ENCODE assay signal across 16 cellular contexts in the genomic region with DNA sequence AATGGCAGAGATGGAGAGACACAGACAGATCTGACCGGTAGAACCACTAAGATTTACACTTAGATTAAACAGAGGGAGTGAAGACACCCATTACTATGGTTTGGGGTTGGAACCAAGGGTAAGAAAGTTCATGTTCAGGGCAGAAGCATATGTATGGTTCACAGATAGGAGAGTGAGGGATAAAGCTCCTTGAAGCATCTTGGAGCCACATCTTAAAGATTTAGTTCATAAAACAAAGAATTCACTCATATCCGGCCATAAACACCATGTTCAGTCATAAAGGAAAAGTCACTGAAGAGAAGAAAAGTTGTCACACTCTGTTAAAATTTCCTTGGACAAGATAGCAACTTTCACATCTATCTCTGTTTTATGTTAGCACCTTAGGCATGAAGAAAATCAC. TPM values are rescaled to one million over a fixed set of nuclear protein-coding genes. Genes with fewer than 3 reads are reported as not detected.
DNase-seq lines count a peak whose midpoint lies in the region; ATAC-seq and TF ChIP-seq lines count a peak whose summit lies in the region.
"Had no signal": no experiment of that assay in that cellular context is flagged by ENCODE, and none has a peak within 500 bp of the region (broad histone marks: within the 10 kb centered on the region; RNA-seq: fewer than 3 reads in every experiment).

No MANE protein-coding gene starts in this region.

- no peak for DNase-seq in activated CD8-positive, alpha-beta memory T cell treated with anti-CD3 and anti-CD28 coated beads, Interleukin-2, amount 10 ng/mL, durations not matched to agents 7 days and 5 days
- no peak for DNase-seq in activated CD8-positive, alpha-beta memory T cell treated with anti-CD3 and anti-CD28 coated beads, Interleukin-2, amount 50 U/mL, for 48 hours
- DNase-seq in NAMALWA (ENCODE audit: low spot score) = peak; percentile 38
- DNase-seq in spleen = no peak
- DNase-seq in foreskin keratinocyte = no peak
- DNase-seq in NCI-H2227 treated with DMSO at 0.1 percent for 48 hours (lab: John Stamatoyannopoulos, UW) = no peak
- DNase-seq: amygdala, colonic mucosa, DMS 273 treated with DMSO at 0.1 percent for 48 hours, lower lobe of right lung, NCI-H1694, occipital lobe had no signal

- H3K27ac ChIP-seq in spleen (peak overlapping the region; percentile 32 to 83 (median 67)), foreskin keratinocyte (no peak overlapping the region)
- H3K27ac ChIP-seq: colonic mucosa, lower lobe of right lung had no signal

- intact Hi-C loops in spleen (cut with DNase I; ENCODE audit: low total_unique reads) = no loop called here

- peaks cover 39 to 98% (median 85%) of the 10 kb centered on the region in 6 donors for H3K4me1 ChIP-seq in spleen
- H3K4me1 ChIP-seq in foreskin keratinocyte = no peaks in the 10 kb centered on the region
- H3K4me1 ChIP-seq: colonic mucosa had no signal

- no peaks in the 10 kb centered on the region for H3K9me3 Mint-ChIP-seq in activated CD8-positive, alpha-beta memory T cell treated with anti-CD3 and anti-CD28 coated beads, Interleukin-2, amount 10 ng/mL, durations not matched to agents 7 days and 5 days (ENCODE audit: low read depth)

- WGBS in spleen, 5 donors = 62 to 78% (median 67%) methylated on average over 2 of the region's 2 CpGs

- TF ChIP-seq CTCF in spleen (IDR thresholded peaks at IDR 0.05 in 8 of 11, conservative IDR thresholded peaks at IDR 0.05 in 3 of 11) (no peak), foreskin keratinocyte (conservative IDR thresholded peaks at IDR 0.05) (no peak)

- H3K27me3 ChIP-seq in spleen (replicated peaks in 1 of 7) = no peaks in the 10 kb centered on the region
- no peaks in the 10 kb centered on the region for H3K27me3 ChIP-seq in foreskin keratinocyte
- H3K27me3 ChIP-seq: colonic mucosa had no signal

- H3K27ac Mint-ChIP-seq in activated CD8-positive, alpha-beta memory T cell treated with anti-CD3 and anti-CD28 coated beads, Interleukin-2, amount 10 ng/mL, durations not matched to agents 7 days and 5 days = peak overlapping the region; percentile 16
- H3K27ac Mint-ChIP-seq: type B pancreatic cell had no signal

- CTCF ChIA-PET in activated CD8-positive, alpha-beta memory T cell treated with anti-CD3 and anti-CD28 coated beads, Interleukin-2, amount 10 ng/mL, durations not matched to agents 7 days and 5 days (lab: Charles Lee) = interaction anchor here (2.8 to 4.4 kb wide), 3 partner anchors 10 to 215 kb away, joined by 13 to 34 read pairs (median 15); a partner anchor contains a TSS

- peaks cover 32% of the 10 kb centered on the region for H3K36me3 Mint-ChIP-seq in activated CD8-positive, alpha-beta memory T cell treated with anti-CD3 and anti-CD28 coated beads, Interleukin-2, amount 10 ng/mL, durations not matched to agents 7 days and 5 days

- peaks cover 0 to 54% (median 8%) of the 10 kb centered on the region in 6 donors for H3K36me3 ChIP-seq in spleen
- H3K36me3 ChIP-seq: colonic mucosa had no signal

- H3K27me3 Mint-ChIP-seq in activated CD8-positive, alpha-beta memory T cell treated with anti-CD3 and anti-CD28 coated beads, Interleukin-2, amount 10 ng/mL, durations not matched to agents 7 days and 5 days = no peaks in the 10 kb centered on the region
- H3K27me3 Mint-ChIP-seq: type B pancreatic cell had no signal

- peaks cover 28% of the 10 kb centered on the region for H3K4me1 Mint-ChIP-seq in activated CD8-positive, alpha-beta memory T cell treated with anti-CD3 and anti-CD28 coated beads, Interleukin-2, amount 10 ng/mL, durations not matched to agents 7 days and 5 days

- no peak overlapping the region for H3K4me3 Mint-ChIP-seq in activated CD8-positive, alpha-beta memory T cell treated with anti-CD3 and anti-CD28 coated beads, Interleukin-2, amount 10 ng/mL, durations not matched to agents 7 days and 5 days
- H3K4me3 Mint-ChIP-seq: type B pancreatic cell had no signal

- TF ChIP-seq POLR2A in spleen (IDR thresholded peaks at IDR 0.05) = no peak

- H3K9me3 ChIP-seq in spleen = no peaks in the 10 kb centered on the region
- H3K9me3 ChIP-seq: colonic mucosa, lower lobe of right lung had no signal

- H3K4me3 ChIP-seq in spleen = peak overlapping the region in 1 of 8 donors; percentile 36
- H3K4me3 ChIP-seq: colonic mucosa, lower lobe of right lung had no signal

- peak; percentile 68 for ATAC-seq in activated CD8-positive, alpha-beta memory T cell treated with anti-CD3 and anti-CD28 coated beads, Interleukin-2, amount 10 ng/mL, durations not matched to agents 7 days and 5 days
- ATAC-seq in GM21529 (IDR thresholded peaks at IDR 0.05; ENCODE audit: unreplicated experiment) = peak; percentile 14
- ATAC-seq in foreskin keratinocyte = no peak
- no peak for ATAC-seq in HG02571 (IDR thresholded peaks at IDR 0.05; ENCODE audit: unreplicated experiment)
- ATAC-seq: lower lobe of right lung had no signal

RNA-seq across cellular contexts. Expression of a gene that starts 18.0 kb away (rescaled TPM):
- 10 to 100 TPM; 17.2 to 19.5 TPM for total RNA-seq in activated CD8-positive, alpha-beta memory T cell treated with anti-CD3 and anti-CD28 coated beads, Interleukin-2, amount 10 ng/mL, durations not matched to agents 7 days and 5 days
- 100 to 1,000 TPM in 3 of 7 donors, 10 to 100 TPM in 4; 70.7 to 114 (median 87.9) TPM for total RNA-seq in spleen
- polyA plus RNA-seq in spleen = 10 to 100 TPM; 14.4 to 28.5 (median 25.2) TPM
- 37.9 and 38.5 TPM in 2 replicates for total RNA-seq in foreskin keratinocyte
- polyA plus RNA-seq in foreskin keratinocyte = 12.8 and 12.9 TPM in 2 replicates

RNA-seq across cellular contexts. Expression of a gene that starts 43.1 kb away (rescaled TPM):
- total RNA-seq in activated CD8-positive, alpha-beta memory T cell treated with anti-CD3 and anti-CD28 coated beads, Interleukin-2, amount 10 ng/mL, durations not matched to agents 7 days and 5 days = not detected
- total RNA-seq in spleen = not detected
- polyA plus RNA-seq in spleen = not detected
- not detected in 2 replicates for total RNA-seq in foreskin keratinocyte
- not detected in 2 replicates for polyA plus RNA-seq in foreskin keratinocyte
- total RNA-seq: colonic mucosa, lower lobe of right lung, skeletal muscle tissue had no signal

RNA-seq across cellular contexts. Expression of a gene that starts 57.5 kb away (rescaled TPM):
- total RNA-seq in activated CD8-positive, alpha-beta memory T cell treated with anti-CD3 and anti-CD28 coated beads, Interleukin-2, amount 10 ng/mL, durations not matched to agents 7 days and 5 days = not detected
- total RNA-seq in spleen = not detected
- polyA plus RNA-seq in spleen = not detected
- total RNA-seq in foreskin keratinocyte = not detected in 2 replicates
- polyA plus RNA-seq in foreskin keratinocyte = not detected in 2 replicates
- total RNA-seq: colonic mucosa, lower lobe of right lung, occipital lobe, skeletal muscle tissue had no signal

Comparison
In these comparisons a context has a peak if more than half of its experiments do, and no peak if none do; other contexts are left out.
1. ATAC-seq: peak in activated CD8-positive, alpha-beta memory T cell treated with anti-CD3 and anti-CD28 coated beads, Interleukin-2, amount 10 ng/mL, durations not matched to agents 7 days and 5 days (single experiment) and GM21529 (single experiment); none in foreskin keratinocyte (single experiment) and HG02571 (single experiment).